19 cellular contexts compared by ENCODE assay signal in the genomic region with DNA sequence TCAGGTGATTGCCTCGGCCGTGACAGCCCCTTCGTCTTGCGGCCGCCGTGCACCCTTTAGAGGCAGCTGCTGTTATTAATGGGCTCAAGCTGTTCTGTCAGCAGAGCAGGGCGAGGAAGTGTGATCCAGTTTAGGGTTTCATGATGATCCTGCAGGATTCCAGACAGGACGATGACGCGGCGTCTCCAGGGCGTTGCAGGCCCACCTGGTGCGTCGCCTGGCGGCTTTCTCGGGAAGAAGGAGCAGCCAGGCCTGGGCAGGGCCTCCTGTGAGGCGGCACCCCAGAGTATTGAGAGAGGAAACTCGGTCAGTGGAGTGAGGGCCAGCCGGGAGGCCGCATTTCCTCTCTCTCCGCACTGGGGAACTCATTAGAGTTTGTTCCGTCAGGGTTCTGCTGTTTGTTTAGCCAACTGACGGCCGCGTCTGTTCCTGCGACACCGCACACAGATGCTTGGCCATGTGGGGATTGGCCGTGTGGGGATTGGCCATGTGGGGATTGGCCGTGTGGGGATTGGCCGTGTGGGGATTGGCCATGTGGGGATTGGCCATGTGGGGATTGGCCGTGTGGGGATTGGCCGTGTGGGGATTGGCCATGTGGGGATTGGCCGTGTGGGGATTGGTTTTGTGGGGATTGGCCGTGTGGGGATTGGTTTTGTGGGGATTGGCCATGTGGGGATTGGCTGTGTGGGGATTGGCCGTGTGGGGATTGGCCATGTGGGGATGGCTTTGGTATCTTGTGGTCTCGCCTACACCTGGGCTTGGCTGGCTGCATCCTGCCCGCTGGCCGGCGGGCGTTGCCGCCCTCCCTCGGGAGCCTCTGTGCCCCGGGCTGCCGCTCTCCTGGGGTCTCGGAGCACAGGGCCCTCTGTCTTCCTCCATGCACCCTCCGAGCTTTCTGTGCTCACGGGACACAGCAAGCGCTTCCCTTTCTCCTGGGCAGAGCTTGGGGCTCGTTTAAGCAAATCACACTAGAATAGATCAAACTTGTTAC.
DNase-seq lines count a peak whose midpoint lies in the region; ATAC-seq and TF ChIP-seq lines count a peak whose summit lies in the region.
"Had no signal": no experiment of that assay in that cellular context is flagged by ENCODE, and none has a peak within 500 bp of the region (broad histone marks: within the 10 kb centered on the region; RNA-seq: fewer than 3 reads in every experiment).

No MANE protein-coding gene starts in this region.

- H2BK120ac ChIP-seq in IMR-90 (ENCODE audit: low read depth, low read length) = no peak overlapping the region
- no peak overlapping the region for H2BK120ac ChIP-seq in H9 (ENCODE audit: low read depth, low read length, poor library complexity, severe bottlenecking)

- peaks cover 25% of the 10 kb centered on the region for H3K36me3 ChIP-seq in BLaER1
- H3K36me3 ChIP-seq in IMR-90 (ENCODE audit: control insufficient read depth, insufficient read depth, low read length) = peaks cover 5% of the 10 kb centered on the region
- H3K36me3 ChIP-seq in ovary = no peaks in the 10 kb centered on the region

- H3T11ph ChIP-seq in H9 (ENCODE audit: low read length) = no peak overlapping the region

- no peaks in the 10 kb centered on the region; a peak in 2 of 7 replicates for H3K36me3 Mint-ChIP-seq in H9 (ENCODE audit: insufficient read depth in 1 of 3, low read depth in 3 of 3)

- 92% methylated on average over 6 of the region's 49 CpGs; no CpG with 5 or more reads in 1 of the 2 experiments for WGBS in IMR-90 (ENCODE audit: extremely low coverage in 2 of 2, insufficient read length in 1 of 2), 2 experiments
- 94 to 95% (median 94%) methylated on average over 49 of the region's 49 CpGs for WGBS in ovary, 3 donors
- no CpG with 5 or more reads among the region's 49 CpGs for WGBS in H9 (ENCODE audit: extremely low coverage, insufficient read length, low lambda C conversion rate)

- no peak for DNase-seq in IMR-90
- DNase-seq in astrocyte of the spinal cord (ENCODE audit: low read depth, low spot score) = peak; percentile 27
- DNase-seq in lung microvascular endothelial cell (ENCODE audit: low read depth in 2 of 2) = peak; percentile 13 to 24
- DNase-seq in ovary = no peak
- DNase-seq in H9 = no peak
- DNase-seq: ACHN; activated CD8-positive, alpha-beta T cell treated with anti-CD3 and anti-CD28 coated beads, Interleukin-2, amount 10 ng/mL, durations not matched to agents 7 days and 5 days; CD4-positive, alpha-beta memory T cell; foreskin keratinocyte; NCI-H1092 treated with DMSO at 0.1 percent for 48 hours; NCI-H526 treated with DMSO at 0.1 percent for 48 hours; occipital lobe; PC-3; spleen; stimulated activated naive B cell treated with anti-CD40 and anti-IgM and Interleukin-4, amounts not matched to agents 10 μg/mL and 1 μg/mL and 100 μg/mL, for 72 hours; upper lobe of right lung had no signal

- H3K79me2 ChIP-seq in H9 (ENCODE audit: insufficient read depth, low read length) = no peaks in the 10 kb centered on the region

- peak overlapping the region; percentile 52; the same call in 1 of the 2 replicates for H3K27ac ChIP-seq in BLaER1
- no peak overlapping the region for H3K27ac ChIP-seq in IMR-90 (ENCODE audit: insufficient read depth, low read length)
- no peak overlapping the region for H3K27ac ChIP-seq in ovary
- no peak overlapping the region for H3K27ac ChIP-seq in H9 (ENCODE audit: insufficient read length, low read depth, low read length)
- H3K27ac ChIP-seq: foreskin keratinocyte, upper lobe of right lung had no signal

- H4K91ac ChIP-seq in IMR-90 (ENCODE audit: insufficient read depth, low read depth, low read length) (no peak overlapping the region), H9 (ENCODE audit: insufficient read length, low read depth, low read length) (no peak overlapping the region)

- H3K9me3 Mint-ChIP-seq in H9 = no peaks in the 10 kb centered on the region
- H3K9me3 Mint-ChIP-seq: stimulated activated naive B cell treated with anti-CD40 and anti-IgM and Interleukin-4, amounts not matched to agents 10 μg/mL and 1 μg/mL and 100 μg/mL, for 72 hours had no signal

- H4K5ac ChIP-seq in IMR-90 (ENCODE audit: low read depth, low read length) (no peak overlapping the region), H9 (ENCODE audit: insufficient read length, low read depth, low read length) (no peak overlapping the region)

- H3K4me3 ChIP-seq in BLaER1 (peak overlapping the region; percentile 39; the same call in 1 of the 2 replicates), IMR-90 (ENCODE audit: insufficient read depth, low read depth, low read length) (no peak overlapping the region), astrocyte of the spinal cord (ENCODE audit: low read depth, low read length) (no peak overlapping the region), ovary (no peak overlapping the region)
- H3K4me3 ChIP-seq: spleen, upper lobe of right lung had no signal

- no peaks in the 10 kb centered on the region for H3K27me3 ChIP-seq in BLaER1
- no peaks in the 10 kb centered on the region for H3K27me3 ChIP-seq in IMR-90 (ENCODE audit: control insufficient read depth, insufficient read depth, low read length)
- H3K27me3 ChIP-seq in ovary = no peaks in the 10 kb centered on the region
- H3K27me3 ChIP-seq in H9 (ENCODE audit: insufficient read depth, low read length) = no peaks in the 10 kb centered on the region
- H3K27me3 ChIP-seq: foreskin keratinocyte, spleen, upper lobe of right lung had no signal

- ATAC-seq in IMR-90 (ENCODE audit: low read depth) (no peak), GM19035 (IDR thresholded peaks at IDR 0.05; ENCODE audit: unreplicated experiment) (no peak), GM18505 (IDR thresholded peaks at IDR 0.05; ENCODE audit: unreplicated experiment) (no peak)
- ATAC-seq: activated CD8-positive, alpha-beta T cell treated with anti-CD3 and anti-CD28 coated beads, Interleukin-2, amount 10 ng/mL, durations not matched to agents 7 days and 5 days; foreskin keratinocyte; PC-3; stimulated activated naive B cell treated with anti-CD40 and anti-IgM and Interleukin-4, amounts not matched to agents 10 μg/mL and 1 μg/mL and 100 μg/mL, for 72 hours; upper lobe of right lung had no signal

- H3K23me2 ChIP-seq in H9 (ENCODE audit: insufficient read length, low read depth, low read length, poor library complexity, severe bottlenecking) = no peaks in the 10 kb centered on the region

- H3K14ac ChIP-seq in IMR-90 (replicated peaks; ENCODE audit: low read depth, low read length) (no peak overlapping the region), H9 (ENCODE audit: insufficient read depth, low read length) (no peak overlapping the region)

- in situ Hi-C loops in IMR-90 (cut with MboI; ENCODE audit: low sequenced_read_pairs) (no loop called here), astrocyte of the spinal cord (cut with HindIII; ENCODE audit: low sequenced_read_pairs) (no loop called here)

- H3K9ac ChIP-seq in BLaER1 (no peak overlapping the region), IMR-90 (ENCODE audit: low read depth, low read length) (no peak overlapping the region), H9 (ENCODE audit: extremely low read depth, insufficient read length, low read length) (no peak overlapping the region)

- H3K9me1 ChIP-seq in IMR-90 (ENCODE audit: insufficient read depth, low read length) = no peaks in the 10 kb centered on the region; the same call in 1 of the 2 replicates

- TF ChIP-seq POLR2A in IMR-90 (IDR thresholded peaks at IDR 0.05; ENCODE audit: low read depth, low read length) (no peak), ovary (IDR thresholded peaks at IDR 0.05) (no peak), GM18505 (IDR thresholded peaks at IDR 0.05; ENCODE audit: borderline replicate concordance, extremely low read depth, insufficient read depth, insufficient read length) (no peak)

- H3K18ac ChIP-seq in IMR-90 (ENCODE audit: low read depth, low read length) (no peak overlapping the region), H9 (ENCODE audit: insufficient read length, low read depth, low read length) (no peak overlapping the region)

- H2BK20ac ChIP-seq in IMR-90 (ENCODE audit: low read depth, low read length) (no peak overlapping the region), H9 (ENCODE audit: low read depth, low read length, poor library complexity, severe bottlenecking) (no peak overlapping the region)

- H2AK9ac ChIP-seq in IMR-90 (replicated peaks; ENCODE audit: low read depth, low read length, poor library complexity) = peak overlapping the region; percentile 66

- no peak overlapping the region for H2BK12ac ChIP-seq in H9 (ENCODE audit: insufficient read length, low read depth, low read length)

- H3K4me2 ChIP-seq in BLaER1 = peak overlapping the region; percentile 87
- H3K4me2 ChIP-seq in IMR-90 (ENCODE audit: low read depth, low read length) = no peak overlapping the region
- H3K4me2 ChIP-seq in H9 (ENCODE audit: insufficient read depth, insufficient read length, low read length) = no peak overlapping the region

- H3K27me3 Mint-ChIP-seq in H9 (ENCODE audit: low read depth) = no peaks in the 10 kb centered on the region
- H3K27me3 Mint-ChIP-seq: CD4-positive, alpha-beta memory T cell; stimulated activated naive B cell treated with anti-CD40 and anti-IgM and Interleukin-4, amounts not matched to agents 10 μg/mL and 1 μg/mL and 100 μg/mL, for 72 hours had no signal

- H3K27ac Mint-ChIP-seq in H9 = peak overlapping the region in 1 of 3 experiments; percentile 90; a peak in 5 of 7 replicates
- H3K27ac Mint-ChIP-seq: activated CD8-positive, alpha-beta T cell treated with anti-CD3 and anti-CD28 coated beads, Interleukin-2, amount 10 ng/mL, durations not matched to agents 7 days and 5 days; CD4-positive, alpha-beta memory T cell; stimulated activated naive B cell treated with anti-CD40 and anti-IgM and Interleukin-4, amounts not matched to agents 10 μg/mL and 1 μg/mL and 100 μg/mL, for 72 hours had no signal

- H4K8ac ChIP-seq in IMR-90 (ENCODE audit: low read depth in 2 of 2, low read length in 2 of 2) = no peak overlapping the region
- no peak overlapping the region for H4K8ac ChIP-seq in H9 (replicated peaks; ENCODE audit: insufficient read length, low read depth, low read length)

- no peak overlapping the region for H3K4me3 Mint-ChIP-seq in H9
- H3K4me3 Mint-ChIP-seq: activated CD8-positive, alpha-beta T cell treated with anti-CD3 and anti-CD28 coated beads, Interleukin-2, amount 10 ng/mL, durations not matched to agents 7 days and 5 days; CD4-positive, alpha-beta memory T cell; stimulated activated naive B cell treated with anti-CD40 and anti-IgM and Interleukin-4, amounts not matched to agents 10 μg/mL and 1 μg/mL and 100 μg/mL, for 72 hours had no signal

- H3K4ac ChIP-seq in IMR-90 (ENCODE audit: low read depth, low read length) (no peak overlapping the region), H9 (ENCODE audit: low read depth, low read length) (no peak overlapping the region)

- peaks cover 7 to 8% of the 10 kb centered on the region in 2 experiments; a peak in 3 of 4 replicates for H3K4me1 Mint-ChIP-seq in H9
- H3K4me1 Mint-ChIP-seq: CD4-positive, alpha-beta memory T cell; stimulated activated naive B cell treated with anti-CD40 and anti-IgM and Interleukin-4, amounts not matched to agents 10 μg/mL and 1 μg/mL and 100 μg/mL, for 72 hours had no signal

- H3K23ac ChIP-seq in IMR-90 (ENCODE audit: low read depth, low read length) (no peak overlapping the region), H9 (ENCODE audit: insufficient read length, low read depth, low read length) (no peak overlapping the region)

- H2AK5ac ChIP-seq in IMR-90 (ENCODE audit: low read depth, low read length) = no peak overlapping the region
- H2AK5ac ChIP-seq in H9 (ENCODE audit: insufficient read length, low read length) = no peak overlapping the region

- POLR2A ChIA-PET in IMR-90 (lab: Charles Lee; ENCODE audit: unreplicated experiment) = no interaction called here

- peaks cover 0 to 2% of the 10 kb centered on the region in 2 experiments; a peak in 1 of 4 replicates for H3K79me1 ChIP-seq in IMR-90 (ENCODE audit: low read depth in 1 of 2, low read length in 2 of 2)
- no peaks in the 10 kb centered on the region for H3K79me1 ChIP-seq in H9 (ENCODE audit: insufficient read depth, low read depth, low read length, poor library complexity, severe bottlenecking)

- intact Hi-C loops in IMR-90 (cut with micrococcal nuclease) (no loop called here), ovary (cut with DNase I) (no loop called here)

- H3K9me3 ChIP-seq in BLaER1 (peaks cover 9% of the 10 kb centered on the region), IMR-90 (ENCODE audit: control insufficient read depth, insufficient read depth, low read length) (peaks cover 2% of the 10 kb centered on the region; the same call in 1 of the 2 replicates), ovary (no peaks in the 10 kb centered on the region), H9 (ENCODE audit: control insufficient read depth, low read depth, low read length) (no peaks in the 10 kb centered on the region)
- H3K9me3 ChIP-seq: upper lobe of right lung had no signal

- H3K56ac ChIP-seq in IMR-90 (ENCODE audit: extremely low read depth, insufficient read depth, low read length) = no peak overlapping the region
- no peak overlapping the region for H3K56ac ChIP-seq in H9 (ENCODE audit: insufficient read length, low read depth, low read length)

- TF ChIP-seq RAD21 in IMR-90 (IDR thresholded peaks at IDR 0.05; ENCODE audit: low read length) = no peak

- H2BK15ac ChIP-seq in IMR-90 (ENCODE audit: low read depth, low read length) (no peak overlapping the region), H9 (ENCODE audit: low read depth, low read length) (no peak overlapping the region)

- H2AFZ ChIP-seq in IMR-90 (replicated peaks; ENCODE audit: low read length, poor library complexity) = no peak overlapping the region
- H2AFZ ChIP-seq in H9 (ENCODE audit: low read length) = no peak overlapping the region

- no peak for TF ChIP-seq CTCF in IMR-90 (conservative IDR thresholded peaks at IDR 0.05; ENCODE audit: low read depth, low read length)
- TF ChIP-seq CTCF in astrocyte of the spinal cord (IDR thresholded peaks at IDR 0.05; ENCODE audit: low read depth, low read length) = no peak
- TF ChIP-seq CTCF in ovary (IDR thresholded peaks at IDR 0.05) = no peak
- no peak for TF ChIP-seq CTCF in H9 (conservative IDR thresholded peaks at IDR 0.05)

- no TSS peak for BruUV-seq in IMR-90 (replicated peaks; lab: Mats Ljungman, UMichigan)

- H4K20me1 ChIP-seq in BLaER1 (peaks cover 72% of the 10 kb centered on the region), IMR-90 (ENCODE audit: insufficient read depth, low read length) (no peaks in the 10 kb centered on the region; the same call in 1 of the 2 replicates), H9 (ENCODE audit: control insufficient read depth, insufficient read depth, insufficient read length) (no peaks in the 10 kb centered on the region)

- H3K4me1 ChIP-seq in BLaER1 = peaks cover 67% of the 10 kb centered on the region
- peaks cover 7% of the 10 kb centered on the region for H3K4me1 ChIP-seq in IMR-90 (ENCODE audit: control insufficient read depth, insufficient read depth, low read length)
- H3K4me1 ChIP-seq in ovary (ENCODE audit: insufficient read depth) = no peaks in the 10 kb centered on the region
- no peaks in the 10 kb centered on the region for H3K4me1 ChIP-seq in H9 (ENCODE audit: insufficient read depth, low read length)
- H3K4me1 ChIP-seq: foreskin keratinocyte, spleen, upper lobe of right lung had no signal

- no peak for TF ChIP-seq EP300 in ovary (IDR thresholded peaks at IDR 0.05)

- CTCF ChIA-PET in IMR-90 (lab: Yijun Ruan, JAX) = no interaction called here

- dilution Hi-C loops in IMR-90 (cut with HindIII; ENCODE audit: low sequenced_read_pairs, unreplicated experiment) = no loop called here

- H2BK5ac ChIP-seq in IMR-90 (ENCODE audit: low read depth, low read length, poor library complexity, severe bottlenecking) (no peak overlapping the region), H9 (ENCODE audit: insufficient read length, low read length) (no peak overlapping the region)

Comparison
In these comparisons a context has a peak if more than half of its experiments do, and no peak if none do; other contexts are left out.
1. DNase-seq: peak in astrocyte of the spinal cord (single experiment) and lung microvascular endothelial cell (2 of 2); none in IMR-90 (single experiment), ovary (0 of 5) and H9 (single experiment).